8 cellular contexts compared by ENCODE assay signal in the genomic region with DNA sequence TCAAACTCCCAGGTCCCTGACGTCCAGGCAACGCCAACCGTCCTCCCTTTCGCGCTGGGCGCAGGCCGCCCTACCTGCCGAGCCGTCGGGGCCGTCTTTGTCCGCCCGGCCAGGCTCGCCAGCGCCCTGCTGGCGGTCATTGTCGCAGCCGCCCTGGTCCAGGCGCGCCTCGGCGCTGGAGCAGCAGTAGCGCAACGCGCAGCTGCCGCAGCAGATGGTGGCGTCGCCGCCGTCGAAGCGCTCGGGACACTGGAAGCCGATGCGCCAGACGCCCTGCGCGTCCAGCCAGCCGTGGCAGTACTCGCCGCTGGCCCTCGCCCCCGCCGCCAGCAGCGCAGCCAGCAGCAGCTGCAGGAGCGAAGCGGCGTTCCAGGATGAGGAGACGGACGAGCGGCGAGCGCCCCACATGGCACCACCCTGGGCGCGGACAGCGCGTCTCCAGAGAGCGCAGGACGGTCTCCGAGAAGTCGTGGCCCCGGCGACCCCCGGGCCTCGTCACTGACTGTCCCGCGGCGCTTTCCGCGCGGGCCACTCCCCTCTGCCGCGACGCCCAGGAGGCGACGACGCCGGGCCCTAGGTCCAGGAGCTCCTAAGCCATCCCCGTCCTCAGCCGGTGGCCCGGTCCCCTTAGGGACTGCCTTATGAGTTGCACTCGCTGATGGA. TPM values are rescaled to one million over a fixed set of nuclear protein-coding genes. Genes with fewer than 3 reads are reported as not detected.
DNase-seq lines count a peak whose midpoint lies in the region; ATAC-seq, FAIRE-seq and TF ChIP-seq lines count a peak whose summit lies in the region.

No MANE protein-coding gene starts in this region.

- H3K27ac ChIP-seq in keratinocyte (ENCODE audit: control insufficient read depth, insufficient read depth, low read length) (no peak overlapping the region), tibial artery (no peak overlapping the region)

- H3K9me3 ChIP-seq in keratinocyte (ENCODE audit: control insufficient read depth, low read depth, low read length): no peaks in the 10 kb centered on the region
- H3K9me3 ChIP-seq in tibial artery: no peaks in the 10 kb centered on the region

- H3K4me2 ChIP-seq in keratinocyte (ENCODE audit: control insufficient read depth, extremely low read depth, insufficient read depth, low read depth, low read length): peak overlapping the region; percentile 69

- H3K4me1 ChIP-seq in keratinocyte (ENCODE audit: control insufficient read depth, extremely low read depth, insufficient read depth, low read length): peaks cover 8% of the 10 kb centered on the region
- H3K4me1 ChIP-seq in tibial artery: peaks cover 0 to 33% (median 16%) of the 10 kb centered on the region in 4 donors

- H3K9me3 Mint-ChIP-seq in activated naive CD4-positive, alpha-beta T cell treated with anti-CD3 and anti-CD28 coated beads, Interleukin-2, amount 50 U/mL, for 24 hours: no peaks in the 10 kb centered on the region

- H4K20me1 ChIP-seq in keratinocyte (ENCODE audit: control insufficient read depth, extremely low read depth, insufficient read depth, low read length): no peaks in the 10 kb centered on the region

- no peak overlapping the region for H3K9ac ChIP-seq in keratinocyte (ENCODE audit: control insufficient read depth, extremely low read depth, insufficient read depth, low read length)

- dilution Hi-C loops in keratinocyte (cut with MboI; ENCODE audit: extremely low pct_ligation_motif_present, low sequenced_read_pairs): no loop called here

- no peaks in the 10 kb centered on the region for H3K9me1 ChIP-seq in keratinocyte (ENCODE audit: control insufficient read depth, extremely low read depth, insufficient read depth, low read length)

- H3K27me3 ChIP-seq in keratinocyte (ENCODE audit: control insufficient read depth, extremely low read depth, insufficient read depth, low read length) (peaks cover 49% of the 10 kb centered on the region), tibial artery (peaks cover 0 to 72% of the 10 kb centered on the region in 2 donors)

- H3K36me3 Mint-ChIP-seq in activated naive CD4-positive, alpha-beta T cell treated with anti-CD3 and anti-CD28 coated beads, Interleukin-2, amount 50 U/mL, for 24 hours: no peaks in the 10 kb centered on the region

- H3K4me3 Mint-ChIP-seq in activated naive CD4-positive, alpha-beta T cell treated with anti-CD3 and anti-CD28 coated beads, Interleukin-2, amount 50 U/mL, for 24 hours: peak overlapping the region; percentile 82

- FAIRE-seq in keratinocyte (lab: Jason Lieb, UNC): no peak

- peak overlapping the region in 1 of 3 experiments; percentile 59 for H3K4me3 ChIP-seq in keratinocyte (ENCODE audit: control insufficient read depth in 2 of 3, extremely low read depth in 1 of 3, insufficient read depth in 2 of 3, low read depth in 1 of 3, low read length in 3 of 3)
- H3K4me3 ChIP-seq in tibial artery: peak overlapping the region; percentile 35 to 49

- peak; percentile 29 for DNase-seq in stimulated activated CD4-positive, alpha-beta T cell treated with anti-CD3 and anti-CD28 coated beads, Interleukin-15, amount 100 ng/mL, for 24 hours
- no peak for DNase-seq in stimulated activated CD4-positive, alpha-beta T cell treated with anti-CD3 and anti-CD28 coated beads, Interleukin-1b, Interleukin-23, amount 100 ng/mL, for 48 hours
- DNase-seq in keratinocyte (ENCODE audit: low read depth, low spot score): no peak
- no peak for DNase-seq in tibial artery
- DNase-seq in pons (ENCODE audit: low spot score): no peak
- no peak for DNase-seq in effector CD4-positive, alpha-beta T cell

- H3K36me3 ChIP-seq in keratinocyte (ENCODE audit: control insufficient read depth in 2 of 2, extremely low read depth in 1 of 2, insufficient read depth in 2 of 2, low read length in 2 of 2) (no peaks in the 10 kb centered on the region), tibial artery (no peaks in the 10 kb centered on the region)

- intact Hi-C loops in tibial artery (cut with DNase I; ENCODE audit: low total_unique reads): no loop called here

- H3K4me1 Mint-ChIP-seq in activated naive CD4-positive, alpha-beta T cell treated with anti-CD3 and anti-CD28 coated beads, Interleukin-2, amount 50 U/mL, for 24 hours: peaks cover 15% of the 10 kb centered on the region

- no peaks in the 10 kb centered on the region for H3K79me2 ChIP-seq in keratinocyte (ENCODE audit: control insufficient read depth, insufficient read depth, low read length)

- ATAC-seq in GM19467 (IDR thresholded peaks at IDR 0.05; ENCODE audit: unreplicated experiment): no peak

- no peak overlapping the region for H3K27ac Mint-ChIP-seq in activated naive CD4-positive, alpha-beta T cell treated with anti-CD3 and anti-CD28 coated beads, Interleukin-2, amount 50 U/mL, for 24 hours

- H2AFZ ChIP-seq in keratinocyte (ENCODE audit: control insufficient read depth, low read length): no peak overlapping the region

- TF ChIP-seq CTCF in keratinocyte (optimal IDR thresholded peaks at IDR 0.05 in 1 of 3, IDR thresholded peaks at IDR 0.05 in 1 of 3, conservative IDR thresholded peaks at IDR 0.05 in 1 of 3; ENCODE audit: extremely low read depth in 1 of 3, insufficient read depth in 2 of 3, low read length in 3 of 3): peak in 1 of 3 experiments; percentile 5
- no peak for TF ChIP-seq CTCF in tibial artery (IDR thresholded peaks at IDR 0.05)

- peaks cover 15% of the 10 kb centered on the region for H3K27me3 Mint-ChIP-seq in activated naive CD4-positive, alpha-beta T cell treated with anti-CD3 and anti-CD28 coated beads, Interleukin-2, amount 50 U/mL, for 24 hours

RNA-seq across cellular contexts. Expression of gene SHISA2, which starts 1.1 kb away (rescaled TPM):
- polyA plus RNA-seq in keratinocyte: 0.06 to 0.39 TPM (median 0.18 TPM) in 3 replicates
- not detected for polyA plus RNA-seq in keratinocyte (2011; ENCODE audit: low read depth)
- 0.04 and 0.08 TPM in 2 replicates for polyA plus RNA-seq in keratinocyte (2011; cell fraction: cytosol; rRNA removed)
- polyA plus RNA-seq in keratinocyte (2011; cell fraction: nucleus; rRNA removed): 0.22 and 0.23 TPM in 2 replicates
- polyA plus RNA-seq in keratinocyte (2012; ENCODE audit: low replicate concordance): 0.08 and 0.36 TPM in 2 replicates
- polyA minus RNA-seq in keratinocyte: 0.40 to 0.89 TPM (median 0.77 TPM) in 3 replicates
- not detected for polyA minus RNA-seq in keratinocyte (2011; cell fraction: cytosol; rRNA and poly(A)+ RNA removed)
- polyA minus RNA-seq in keratinocyte (2011; cell fraction: nucleus; rRNA and poly(A)+ RNA removed): 0.23 TPM in 1 of 2 replicates, not detected in the other
